In genomic region chr7:44847509-44847919, GRCh38 we compare ENCODE assay signal across 8 cellular contexts. TPM values are rescaled to one million over a fixed set of nuclear protein-coding genes. Genes with fewer than 3 reads are reported as not detected.
DNase-seq lines count a peak whose midpoint lies in the region; ATAC-seq and TF ChIP-seq lines count a peak whose summit lies in the region.

No MANE protein-coding gene starts in this region.

- peak overlapping the region; percentile 99 for H3K27ac Mint-ChIP-seq in T-helper 1 cell treated with Interleukin-12 subunit alpha and Interleukin-12 subunit beta and Interleukin-4 antibody, amounts not matched to agents 30 μg/mL and 1 μg/mL, for 36 hours

- H3K9me3 ChIP-seq in vagina: no peaks in the 10 kb centered on the region

- H3K27me3 Mint-ChIP-seq in T-helper 1 cell treated with Interleukin-12 subunit alpha and Interleukin-12 subunit beta and Interleukin-4 antibody, amounts not matched to agents 30 μg/mL and 1 μg/mL, for 36 hours (ENCODE audit: low read depth): no peaks in the 10 kb centered on the region

- DNase-seq in NCI-H1048 (lab: John Stamatoyannopoulos, UW): peak; percentile 67
- peak in 55 of 58 donors; percentile 69 to 96 (median 88) for DNase-seq in anterior cingulate cortex (lab: John Stamatoyannopoulos, UW)
- peak; percentile 91 for DNase-seq in hepatic stellate cell (ENCODE audit: low spot score)
- peak in 1 of 2 donors; percentile 90 for DNase-seq in vagina (ENCODE audit: extremely low spot score in 2 of 2)

- peaks cover 7% of the 10 kb centered on the region for H3K36me3 Mint-ChIP-seq in T-helper 1 cell treated with Interleukin-12 subunit alpha and Interleukin-12 subunit beta and Interleukin-4 antibody, amounts not matched to agents 30 μg/mL and 1 μg/mL, for 36 hours (ENCODE audit: low read depth)

- peak overlapping the region; percentile 95 for H3K9ac ChIP-seq in rectal smooth muscle tissue (ENCODE audit: low read length)

- no peak for TF ChIP-seq POLR2A in vagina (IDR thresholded peaks at IDR 0.05)

- intact Hi-C loops in vagina (cut with DNase I): no loop called here

- H3K36me3 ChIP-seq in rectal smooth muscle tissue (ENCODE audit: control insufficient read depth, insufficient read depth, low read length): no peaks in the 10 kb centered on the region
- H3K36me3 ChIP-seq in vagina: no peaks in the 10 kb centered on the region

- H3K4me1 ChIP-seq in rectal smooth muscle tissue (ENCODE audit: control insufficient read depth, insufficient read depth, low read length): peaks cover 8% of the 10 kb centered on the region
- H3K4me1 ChIP-seq in vagina: peaks cover 34% of the 10 kb centered on the region

- H3K4me3 ChIP-seq in rectal smooth muscle tissue (ENCODE audit: low read length) (peak overlapping the region; percentile 71), vagina (peak overlapping the region; percentile 54 to 76)

- peak; percentile 77 for ATAC-seq in HG02642 (IDR thresholded peaks at IDR 0.05; ENCODE audit: poor library complexity, unreplicated experiment)

- H3K4me1 Mint-ChIP-seq in T-helper 1 cell treated with Interleukin-12 subunit alpha and Interleukin-12 subunit beta and Interleukin-4 antibody, amounts not matched to agents 30 μg/mL and 1 μg/mL, for 36 hours (ENCODE audit: low read depth): peaks cover 43% of the 10 kb centered on the region

- no peaks in the 10 kb centered on the region for H3K27me3 ChIP-seq in rectal smooth muscle tissue (ENCODE audit: control insufficient read depth, insufficient read depth, low read length)
- H3K27me3 ChIP-seq in vagina: no peaks in the 10 kb centered on the region

- no peaks in the 10 kb centered on the region for H3K9me3 Mint-ChIP-seq in T-helper 1 cell treated with Interleukin-12 subunit alpha and Interleukin-12 subunit beta and Interleukin-4 antibody, amounts not matched to agents 30 μg/mL and 1 μg/mL, for 36 hours

- peak overlapping the region; percentile 93 for H3K27ac ChIP-seq in rectal smooth muscle tissue (ENCODE audit: low read depth, low read length)
- H3K27ac ChIP-seq in vagina: peak overlapping the region; percentile 96

- peak overlapping the region; percentile 97 for H3K4me3 Mint-ChIP-seq in T-helper 1 cell treated with Interleukin-12 subunit alpha and Interleukin-12 subunit beta and Interleukin-4 antibody, amounts not matched to agents 30 μg/mL and 1 μg/mL, for 36 hours

- TF ChIP-seq CTCF in GM12874 (IDR thresholded peaks at IDR 0.05; ENCODE audit: insufficient read depth, low read depth, low read length) (peak; percentile 94), vagina (IDR thresholded peaks at IDR 0.05) (peak; percentile 72 to 81 (median 72))

RNA-seq across cellular contexts. Expression of gene H2AZ2, which starts 0.4 kb away (rescaled TPM):
- 97.5 TPM for total RNA-seq in vagina

RNA-seq across cellular contexts. Expression of gene PURB, which starts 37.8 kb away (rescaled TPM):
- 19.2 TPM for total RNA-seq in vagina

RNA-seq across cellular contexts. Expression of gene PPIA, which starts 51.0 kb away (rescaled TPM):
- 1,197 TPM for total RNA-seq in vagina
